Comparison of ENCODE assay signal across 1 cellular context in the genomic region with DNA sequence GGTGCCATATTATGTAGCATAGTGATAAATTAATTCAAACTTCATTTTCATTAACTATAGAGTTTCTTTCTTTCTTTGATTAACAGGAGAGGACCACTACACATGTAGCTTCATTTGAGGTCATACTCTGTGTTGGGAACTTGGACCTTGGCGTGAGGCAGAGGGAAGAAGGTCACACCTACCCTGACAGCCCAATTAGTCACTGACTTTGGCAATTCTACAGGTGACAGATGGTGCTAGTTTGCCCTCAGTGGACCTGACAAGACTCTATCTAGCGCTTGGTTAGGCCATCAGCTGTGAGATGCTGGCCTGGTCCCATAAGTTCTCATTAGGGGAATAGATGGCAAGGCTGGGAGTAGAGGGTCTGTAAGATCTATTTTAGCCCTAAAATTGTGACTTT.
TF ChIP-seq lines count a peak whose summit lies in the region.

No MANE protein-coding gene starts in this region.

TF ChIP-seq in K562, 482 proteins besides CTCF, POLR2A, EP300 and RAD21:
- no peak for TF ChIP-seq DIDO1 (tag; IDR thresholded peaks at IDR 0.05; ENCODE audit: low read depth)
- TF ChIP-seq CXXC5 (CRISPR knock-in tag; IDR thresholded peaks at IDR 0.05), result no peak
- no peak for TF ChIP-seq ZNF444 (CRISPR knock-in tag; IDR thresholded peaks at IDR 0.05)
- TF ChIP-seq, protein P1, sequence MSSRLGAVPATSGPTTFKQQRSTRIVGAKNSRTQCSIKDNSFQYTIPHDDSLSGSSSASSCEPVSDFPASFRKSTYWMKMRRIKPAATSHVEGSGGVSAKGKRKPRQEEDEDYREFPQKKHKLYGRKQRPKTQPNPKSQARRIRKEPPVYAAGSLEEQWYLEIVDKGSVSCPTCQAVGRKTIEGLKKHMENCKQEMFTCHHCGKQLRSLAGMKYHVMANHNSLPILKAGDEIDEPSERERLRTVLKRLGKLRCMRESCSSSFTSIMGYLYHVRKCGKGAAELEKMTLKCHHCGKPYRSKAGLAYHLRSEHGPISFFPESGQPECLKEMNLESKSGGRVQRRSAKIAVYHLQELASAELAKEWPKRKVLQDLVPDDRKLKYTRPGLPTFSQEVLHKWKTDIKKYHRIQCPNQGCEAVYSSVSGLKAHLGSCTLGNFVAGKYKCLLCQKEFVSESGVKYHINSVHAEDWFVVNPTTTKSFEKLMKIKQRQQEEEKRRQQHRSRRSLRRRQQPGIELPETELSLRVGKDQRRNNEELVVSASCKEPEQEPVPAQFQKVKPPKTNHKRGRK (tag; IDR thresholded peaks at IDR 0.05), result no peak
- TF ChIP-seq DMBX1 (CRISPR knock-in tag; IDR thresholded peaks at IDR 0.05; ENCODE audit: borderline replicate concordance), result no peak
- TF ChIP-seq, protein P2, sequence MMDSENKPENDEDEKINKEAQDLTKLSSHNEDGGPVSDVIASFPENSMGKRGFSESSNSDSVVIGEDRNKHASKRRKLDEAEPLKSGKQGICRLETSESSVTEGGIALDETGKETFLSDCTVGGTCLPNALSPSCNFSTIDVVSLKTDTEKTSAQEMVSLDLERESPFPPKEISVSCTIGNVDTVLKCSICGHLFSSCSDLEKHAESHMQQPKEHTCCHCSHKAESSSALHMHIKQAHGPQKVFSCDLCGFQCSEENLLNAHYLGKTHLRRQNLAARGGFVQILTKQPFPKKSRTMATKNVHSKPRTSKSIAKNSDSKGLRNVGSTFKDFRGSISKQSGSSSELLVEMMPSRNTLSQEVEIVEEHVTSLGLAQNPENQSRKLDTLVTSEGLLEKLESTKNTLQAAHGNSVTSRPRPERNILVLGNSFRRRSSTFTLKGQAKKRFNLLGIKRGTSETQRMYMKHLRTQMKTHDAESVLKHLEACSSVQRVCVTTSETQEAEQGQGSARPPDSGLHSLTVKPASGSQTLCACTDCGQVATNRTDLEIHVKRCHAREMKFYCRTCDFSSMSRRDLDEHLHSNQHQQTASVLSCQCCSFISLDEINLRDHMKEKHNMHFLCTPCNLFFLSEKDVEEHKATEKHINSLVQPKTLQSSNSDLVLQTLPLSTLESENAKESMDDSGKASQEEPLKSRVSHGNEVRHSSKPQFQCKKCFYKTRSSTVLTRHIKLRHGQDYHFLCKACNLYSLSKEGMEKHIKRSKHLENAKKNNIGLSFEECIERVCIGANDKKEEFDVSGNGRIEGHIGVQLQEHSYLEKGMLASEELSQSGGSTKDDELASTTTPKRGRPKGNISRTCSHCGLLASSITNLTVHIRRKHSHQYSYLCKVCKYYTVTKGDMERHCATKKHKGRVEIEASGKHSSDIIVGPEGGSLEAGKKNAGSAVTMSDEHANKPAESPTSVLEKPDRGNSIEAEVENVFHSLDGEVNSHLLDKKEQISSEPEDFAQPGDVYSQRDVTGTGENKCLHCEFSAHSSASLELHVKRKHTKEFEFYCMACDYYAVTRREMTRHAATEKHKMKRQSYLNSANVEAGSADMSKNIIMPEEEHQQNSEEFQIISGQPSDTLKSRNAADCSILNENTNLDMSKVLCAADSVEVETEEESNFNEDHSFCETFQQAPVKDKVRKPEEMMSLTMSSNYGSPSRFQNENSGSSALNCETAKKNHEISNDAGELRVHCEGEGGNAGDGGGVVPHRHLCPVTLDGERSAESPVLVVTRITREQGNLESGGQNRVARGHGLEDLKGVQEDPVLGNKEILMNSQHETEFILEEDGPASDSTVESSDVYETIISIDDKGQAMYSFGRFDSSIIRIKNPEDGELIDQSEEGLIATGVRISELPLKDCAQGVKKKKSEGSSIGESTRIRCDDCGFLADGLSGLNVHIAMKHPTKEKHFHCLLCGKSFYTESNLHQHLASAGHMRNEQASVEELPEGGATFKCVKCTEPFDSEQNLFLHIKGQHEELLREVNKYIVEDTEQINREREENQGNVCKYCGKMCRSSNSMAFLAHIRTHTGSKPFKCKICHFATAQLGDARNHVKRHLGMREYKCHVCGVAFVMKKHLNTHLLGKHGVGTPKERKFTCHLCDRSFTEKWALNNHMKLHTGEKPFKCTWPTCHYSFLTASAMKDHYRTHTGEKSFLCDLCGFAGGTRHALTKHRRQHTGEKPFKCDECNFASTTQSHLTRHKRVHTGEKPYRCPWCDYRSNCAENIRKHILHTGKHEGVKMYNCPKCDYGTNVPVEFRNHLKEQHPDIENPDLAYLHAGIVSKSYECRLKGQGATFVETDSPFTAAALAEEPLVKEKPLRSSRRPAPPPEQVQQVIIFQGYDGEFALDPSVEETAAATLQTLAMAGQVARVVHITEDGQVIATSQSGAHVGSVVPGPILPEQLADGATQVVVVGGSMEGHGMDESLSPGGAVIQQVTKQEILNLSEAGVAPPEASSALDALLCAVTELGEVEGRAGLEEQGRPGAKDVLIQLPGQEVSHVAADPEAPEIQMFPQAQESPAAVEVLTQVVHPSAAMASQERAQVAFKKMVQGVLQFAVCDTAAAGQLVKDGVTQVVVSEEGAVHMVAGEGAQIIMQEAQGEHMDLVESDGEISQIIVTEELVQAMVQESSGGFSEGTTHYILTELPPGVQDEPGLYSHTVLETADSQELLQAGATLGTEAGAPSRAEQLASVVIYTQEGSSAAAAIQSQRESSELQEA (IDR thresholded peaks at IDR 0.05; ENCODE audit: low read depth), result no peak
- no peak for TF ChIP-seq FOXA3 (CRISPR knock-in tag; conservative IDR thresholded peaks at IDR 0.05 in 1 of 2, IDR thresholded peaks at IDR 0.05 in 1 of 2)
- no peak for TF ChIP-seq HDAC2 (IDR thresholded peaks at IDR 0.05)
- no peak for TF ChIP-seq ZBTB1 (CRISPR knock-in tag; IDR thresholded peaks at IDR 0.05; ENCODE audit: borderline replicate concordance, low read depth)
- TF ChIP-seq U2AF2 (optimal IDR thresholded peaks at IDR 0.05; ENCODE audit: low read depth, low read length), result no peak
- TF ChIP-seq KLF6 (CRISPR knock-in tag; IDR thresholded peaks at IDR 0.05; ENCODE audit: borderline replicate concordance), result no peak
- no peak for TF ChIP-seq L3MBTL2 (IDR thresholded peaks at IDR 0.05)
- TF ChIP-seq, protein P3, sequence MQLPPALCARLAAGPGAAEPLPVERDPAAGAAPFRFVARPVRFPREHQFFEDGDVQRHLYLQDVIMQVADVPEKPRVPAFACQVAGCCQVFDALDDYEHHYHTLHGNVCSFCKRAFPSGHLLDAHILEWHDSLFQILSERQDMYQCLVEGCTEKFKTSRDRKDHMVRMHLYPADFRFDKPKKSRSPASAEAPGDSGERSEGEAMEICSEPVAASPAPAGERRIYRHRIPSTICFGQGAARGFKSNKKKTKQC (CRISPR knock-in tag; IDR thresholded peaks at IDR 0.05), result no peak
- no peak for TF ChIP-seq TCF7 (IDR thresholded peaks at IDR 0.05; ENCODE audit: borderline replicate concordance)
